10 cellular contexts compared by ENCODE assay signal in the genomic region with DNA sequence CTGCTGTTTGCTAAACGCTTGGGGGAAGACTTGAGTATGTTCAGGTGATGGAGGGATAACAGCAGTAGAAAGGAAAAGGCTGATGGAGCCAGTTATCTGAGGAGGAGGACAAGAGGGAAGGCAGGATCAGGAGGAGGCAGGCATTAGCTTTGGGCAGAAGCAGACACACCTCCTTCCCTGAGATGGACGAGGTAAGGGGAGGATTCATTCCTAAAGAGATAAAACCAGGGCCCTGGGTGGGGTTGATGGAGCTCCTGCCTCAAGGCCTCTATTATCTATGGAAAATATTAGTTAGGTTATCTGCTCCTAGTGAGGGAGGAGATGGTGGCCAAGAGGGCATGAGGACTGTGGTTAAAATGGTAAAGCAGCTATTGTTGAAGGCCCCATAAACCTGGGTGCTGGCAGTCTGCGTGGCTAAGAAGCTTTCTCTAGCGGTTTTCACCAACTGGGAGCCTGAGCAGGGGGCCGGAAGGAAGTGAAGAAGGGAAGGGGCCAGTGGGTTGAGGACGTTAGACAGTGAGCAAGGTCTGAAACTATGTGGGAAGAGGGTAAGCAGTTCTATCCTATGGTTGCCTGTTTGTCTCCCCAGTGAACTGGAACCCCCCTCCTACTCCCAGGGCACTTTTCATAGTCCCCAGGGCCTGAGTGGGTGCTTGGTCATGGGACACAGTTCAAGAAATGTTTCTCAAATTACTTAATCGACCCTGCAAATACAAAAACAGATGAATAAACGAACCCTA. TPM values are rescaled to one million over a fixed set of nuclear protein-coding genes. Genes with fewer than 3 reads are reported as not detected.
DNase-seq lines count a peak whose midpoint lies in the region; ATAC-seq and TF ChIP-seq lines count a peak whose summit lies in the region.
"Had no signal": no experiment of that assay in that cellular context is flagged by ENCODE, and none has a peak within 500 bp of the region (broad histone marks: within the 10 kb centered on the region; RNA-seq: fewer than 3 reads in every experiment).

No MANE protein-coding gene starts in this region.

- H3K27me3 Mint-ChIP-seq in naive thymus-derived CD8-positive, alpha-beta T cell = no peaks in the 10 kb centered on the region

- ATAC-seq in GM18498 (IDR thresholded peaks at IDR 0.05; ENCODE audit: unreplicated experiment) (peak; percentile 53), GM21528 (IDR thresholded peaks at IDR 0.05; ENCODE audit: low FRiP score, unreplicated experiment) (peak; percentile 72), left colon (no peak)
- ATAC-seq in naive thymus-derived CD8-positive, alpha-beta T cell = no peak
- ATAC-seq: PC-3 had no signal

- TF ChIP-seq POLR2A in NB4 (IDR thresholded peaks at IDR 0.05; ENCODE audit: extremely low read depth, insufficient read length) = peak; percentile 31

- H3K4me1 Mint-ChIP-seq in naive thymus-derived CD8-positive, alpha-beta T cell = peaks cover 0 to 12% (median 4%) of the 10 kb centered on the region in 4 donors

- intact Hi-C loops in left colon (cut with DNase I, micrococcal nuclease) = no loop called here

- H3K36me3 Mint-ChIP-seq in naive thymus-derived CD8-positive, alpha-beta T cell = no peaks in the 10 kb centered on the region

- POLR2A ChIA-PET in naive thymus-derived CD8-positive, alpha-beta T cell (lab: Charles Lee) = interaction anchor here (0.6 kb wide), 1 partner anchor 13 kb away, joined by 7 read pairs; no protein-coding TSS in a partner anchor

- TF ChIP-seq CTCF in NB4 (IDR thresholded peaks at IDR 0.05; ENCODE audit: low read depth, low read length) = no peak

- DNase-seq in NB4 (ENCODE audit: low read depth) = peak; percentile 97
- no peak for DNase-seq in naive thymus-derived CD8-positive, alpha-beta T cell
- DNase-seq in inferior parietal cortex (ENCODE audit: extremely low spot score) = no peak
- no peak for DNase-seq in left colon
- DNase-seq in NCI-H1092 treated with DMSO at 0.1 percent for 48 hours (lab: John Stamatoyannopoulos, UW) = no peak
- DNase-seq: EL, NCI-H1105, PC-3 had no signal

- H3K4me3 Mint-ChIP-seq in naive thymus-derived CD8-positive, alpha-beta T cell = peak overlapping the region in 1 of 10 donors; percentile 19

- no peaks in the 10 kb centered on the region for H3K9me3 Mint-ChIP-seq in naive thymus-derived CD8-positive, alpha-beta T cell

- peak overlapping the region in 6 of 10 donors; percentile 15 to 84 (median 56) for H3K27ac Mint-ChIP-seq in naive thymus-derived CD8-positive, alpha-beta T cell

- H3K4me3 ChIP-seq in NB4 (ENCODE audit: low read depth, low read length) = peak overlapping the region; percentile 27

RNA-seq across cellular contexts. Expression of a gene that starts 56.6 kb away (rescaled TPM):
- 1 to 10 TPM; 7.2 to 7.3 TPM for total RNA-seq in naive thymus-derived CD8-positive, alpha-beta T cell
- polyA plus RNA-seq in naive thymus-derived CD8-positive, alpha-beta T cell = 1 to 10 TPM; 1.2 to 5.7 (median 1.7) TPM
- 100 to 1,000 TPM; 172 to 423 TPM for total RNA-seq in left colon

Comparison
In these comparisons a context has a peak if more than half of its experiments do, and no peak if none do; other contexts are left out.
1. ATAC-seq: peak in GM18498 (single experiment) and GM21528 (single experiment); none in naive thymus-derived CD8-positive, alpha-beta T cell (0 of 2) and left colon (single experiment).
2. RNA of a gene that starts 56.6 kb away (total RNA-seq): 172 to 423 TPM in left colon; 7.2 to 7.3 TPM in naive thymus-derived CD8-positive, alpha-beta T cell; every median in the first group is over 10 times any median in the second.